Comparison of ENCODE assay signal across 21 cellular contexts in genomic region chr12:6053541-6053940, GRCh38.
DNase-seq lines count a peak whose midpoint lies in the region; ATAC-seq and TF ChIP-seq lines count a peak whose summit lies in the region.
"Had no signal": no experiment of that assay in that cellular context is flagged by ENCODE, and none has a peak within 500 bp of the region (broad histone marks: within the 10 kb centered on the region; RNA-seq: fewer than 3 reads in every experiment).

No MANE protein-coding gene starts in this region.

- H3K27me3 ChIP-seq in endodermal cell (ENCODE audit: control insufficient read depth, insufficient read depth, low read length, poor library complexity, severe bottlenecking), result no peaks in the 10 kb centered on the region
- no peaks in the 10 kb centered on the region for H3K27me3 ChIP-seq in thyroid gland
- no peaks in the 10 kb centered on the region for H3K27me3 ChIP-seq in tibial nerve

- CTCF ChIA-PET in activated CD8-positive, alpha-beta T cell treated with anti-CD3 and anti-CD28 coated beads, Interleukin-2, amount 10 ng/mL, durations not matched to agents 7 days and 5 days (lab: Charles Lee), result interaction anchor here (0.9 to 1.7 kb wide), 4 partner anchors 12 to 225 kb away, joined by 3 to 8 read pairs (median 6); no protein-coding TSS in a partner anchor

- ATAC-seq in activated CD8-positive, alpha-beta T cell treated with anti-CD3 and anti-CD28 coated beads, Interleukin-2, amount 10 ng/mL, durations not matched to agents 7 days and 5 days, result no peak
- ATAC-seq: gastroesophageal sphincter; stimulated activated memory B cell treated with anti-CD40 and anti-IgM and Interleukin-4, amounts not matched to agents 10 μg/mL and 1 μg/mL and 100 μg/mL, for 72 hours had no signal

- POLR2A ChIA-PET in activated CD8-positive, alpha-beta T cell treated with anti-CD3 and anti-CD28 coated beads, Interleukin-2, amount 10 ng/mL, durations not matched to agents 7 days and 5 days (lab: Charles Lee), result no interaction called here

- H3K27ac Mint-ChIP-seq in endodermal cell, result no peak overlapping the region
- no peak overlapping the region for H3K27ac Mint-ChIP-seq in activated CD8-positive, alpha-beta T cell treated with anti-CD3 and anti-CD28 coated beads, Interleukin-2, amount 10 ng/mL, durations not matched to agents 7 days and 5 days
- H3K27ac Mint-ChIP-seq: activated CD4-positive, alpha-beta T cell treated with anti-CD3 and anti-CD28 coated beads, Interleukin-2, amount 10 ng/mL, durations not matched to agents 24 days and 14 days; activated naive CD4-positive, alpha-beta T cell treated with anti-CD3 and anti-CD28 coated beads, Interleukin-2, amount 10 ng/mL, durations not matched to agents 7 days and 5 days; stimulated activated memory B cell treated with anti-CD40 and anti-IgM and Interleukin-4, amounts not matched to agents 10 μg/mL and 1 μg/mL and 100 μg/mL, for 72 hours had no signal

- no peak for TF ChIP-seq EP300 in tibial nerve (IDR thresholded peaks at IDR 0.05)

- H3K9ac ChIP-seq in endodermal cell (ENCODE audit: extremely low read depth, low read length, poor library complexity, severe bottlenecking), result no peak overlapping the region

- H3K27ac ChIP-seq in endodermal cell (ENCODE audit: low read depth, low read length), result no peak overlapping the region
- peak overlapping the region; percentile 33 to 63 (median 37) for H3K27ac ChIP-seq in thyroid gland
- H3K27ac ChIP-seq in tibial nerve, result peak overlapping the region in 1 of 4 donors; percentile 3
- H3K27ac ChIP-seq: SK-N-MC, transverse colon had no signal

- peaks cover 17% of the 10 kb centered on the region for H3K4me1 Mint-ChIP-seq in endodermal cell
- H3K4me1 Mint-ChIP-seq in activated CD8-positive, alpha-beta T cell treated with anti-CD3 and anti-CD28 coated beads, Interleukin-2, amount 10 ng/mL, durations not matched to agents 7 days and 5 days (ENCODE audit: low read depth), result no peaks in the 10 kb centered on the region
- H3K4me1 Mint-ChIP-seq: activated CD4-positive, alpha-beta T cell treated with anti-CD3 and anti-CD28 coated beads, Interleukin-2, amount 10 ng/mL, durations not matched to agents 24 days and 14 days; activated naive CD4-positive, alpha-beta T cell treated with anti-CD3 and anti-CD28 coated beads, Interleukin-2, amount 10 ng/mL, durations not matched to agents 7 days and 5 days had no signal

- H3K4me1 ChIP-seq in endodermal cell (ENCODE audit: control insufficient read depth, insufficient read depth, low read length) (no peaks in the 10 kb centered on the region), thyroid gland (peaks cover 24 to 39% of the 10 kb centered on the region in 2 donors), tibial nerve (peaks cover 0 to 45% (median 3%) of the 10 kb centered on the region in 4 donors)

- peaks cover 87% of the 10 kb centered on the region for H3K36me3 Mint-ChIP-seq in endodermal cell (ENCODE audit: low read depth)
- no peaks in the 10 kb centered on the region for H3K36me3 Mint-ChIP-seq in activated CD8-positive, alpha-beta T cell treated with anti-CD3 and anti-CD28 coated beads, Interleukin-2, amount 10 ng/mL, durations not matched to agents 7 days and 5 days (ENCODE audit: low read depth)
- H3K36me3 Mint-ChIP-seq: activated naive CD4-positive, alpha-beta T cell treated with anti-CD3 and anti-CD28 coated beads, Interleukin-2, amount 10 ng/mL, durations not matched to agents 7 days and 5 days; brain; stimulated activated memory B cell treated with anti-CD40 and anti-IgM and Interleukin-4, amounts not matched to agents 10 μg/mL and 1 μg/mL and 100 μg/mL, for 72 hours had no signal

- TF ChIP-seq CTCF in endodermal cell (conservative IDR thresholded peaks at IDR 0.05) (peak; percentile 31), thyroid gland (IDR thresholded peaks at IDR 0.05) (peak in 2 of 6 experiments; percentile 5 to 13), tibial nerve (IDR thresholded peaks at IDR 0.05) (no peak)

- H3K27me3 Mint-ChIP-seq in endodermal cell (ENCODE audit: insufficient read depth), result peaks cover 10% of the 10 kb centered on the region
- peaks cover 14% of the 10 kb centered on the region for H3K27me3 Mint-ChIP-seq in activated CD8-positive, alpha-beta T cell treated with anti-CD3 and anti-CD28 coated beads, Interleukin-2, amount 10 ng/mL, durations not matched to agents 7 days and 5 days (ENCODE audit: low read depth)

- WGBS in endodermal cell (ENCODE audit: insufficient coverage in 1 of 2, insufficient read length in 1 of 2), 2 experiments, result 92 to 100% methylated on average over 4 of the region's 4 CpGs
- WGBS in thyroid gland, 2 donors, result 66 to 72% methylated on average over 4 of the region's 4 CpGs
- 42 to 60% methylated on average over 4 of the region's 4 CpGs for WGBS in tibial nerve, 2 donors

- peaks cover 43% of the 10 kb centered on the region for H3K36me3 ChIP-seq in endodermal cell (ENCODE audit: control insufficient read depth, insufficient read depth, low read length)
- H3K36me3 ChIP-seq in thyroid gland, result no peaks in the 10 kb centered on the region
- no peaks in the 10 kb centered on the region for H3K36me3 ChIP-seq in tibial nerve
- H3K36me3 ChIP-seq: transverse colon had no signal

- no peaks in the 10 kb centered on the region for H3K9me3 ChIP-seq in endodermal cell (ENCODE audit: control insufficient read depth, low read length)
- no peaks in the 10 kb centered on the region for H3K9me3 ChIP-seq in thyroid gland
- H3K9me3 ChIP-seq in tibial nerve, result no peaks in the 10 kb centered on the region
- H3K9me3 ChIP-seq: gastroesophageal sphincter, transverse colon had no signal

- TF ChIP-seq POLR2A in thyroid gland (IDR thresholded peaks at IDR 0.05), result no peak
- TF ChIP-seq POLR2A in tibial nerve (IDR thresholded peaks at IDR 0.05), result no peak

- no peaks in the 10 kb centered on the region for H3K9me3 Mint-ChIP-seq in endodermal cell
- no peaks in the 10 kb centered on the region for H3K9me3 Mint-ChIP-seq in activated CD8-positive, alpha-beta T cell treated with anti-CD3 and anti-CD28 coated beads, Interleukin-2, amount 10 ng/mL, durations not matched to agents 7 days and 5 days (ENCODE audit: insufficient read depth)
- H3K9me3 Mint-ChIP-seq: activated CD4-positive, alpha-beta T cell treated with anti-CD3 and anti-CD28 coated beads, Interleukin-2, amount 10 ng/mL, durations not matched to agents 24 days and 14 days; activated naive CD4-positive, alpha-beta T cell treated with anti-CD3 and anti-CD28 coated beads, Interleukin-2, amount 10 ng/mL, durations not matched to agents 7 days and 5 days; stimulated activated memory B cell treated with anti-CD40 and anti-IgM and Interleukin-4, amounts not matched to agents 10 μg/mL and 1 μg/mL and 100 μg/mL, for 72 hours had no signal

- no peak overlapping the region for H3K4me3 Mint-ChIP-seq in endodermal cell
- H3K4me3 Mint-ChIP-seq in activated CD8-positive, alpha-beta T cell treated with anti-CD3 and anti-CD28 coated beads, Interleukin-2, amount 10 ng/mL, durations not matched to agents 7 days and 5 days, result no peak overlapping the region
- H3K4me3 Mint-ChIP-seq: activated CD4-positive, alpha-beta T cell treated with anti-CD3 and anti-CD28 coated beads, Interleukin-2, amount 10 ng/mL, durations not matched to agents 24 days and 14 days; activated naive CD4-positive, alpha-beta T cell treated with anti-CD3 and anti-CD28 coated beads, Interleukin-2, amount 10 ng/mL, durations not matched to agents 7 days and 5 days; brain; stimulated activated memory B cell treated with anti-CD40 and anti-IgM and Interleukin-4, amounts not matched to agents 10 μg/mL and 1 μg/mL and 100 μg/mL, for 72 hours had no signal

- H3K4me3 ChIP-seq in endodermal cell (ENCODE audit: low read length) (no peak overlapping the region), thyroid gland (replicated peaks in 1 of 3) (no peak overlapping the region), tibial nerve (no peak overlapping the region)
- H3K4me3 ChIP-seq: gastroesophageal sphincter, SK-N-MC, smooth muscle cell, transverse colon had no signal

- DNase-seq in M059J (ENCODE audit: low read depth) (peak; percentile 44), endodermal cell (no peak), kidney glomerular epithelial cell (lab: John Stamatoyannopoulos, UW) (peak; percentile 92), thyroid gland (peak in 1 of 2 donors; percentile 42), SHP77 treated with DMSO at 0.1 percent for 48 hours (lab: John Stamatoyannopoulos, UW) (no peak), 8988T (no peak), tibial nerve (ENCODE audit: low spot score in 2 of 2) (no peak)
- DNase-seq in activated CD8-positive, alpha-beta T cell treated with anti-CD3 and anti-CD28 coated beads, Interleukin-2, amount 10 ng/mL, durations not matched to agents 7 days and 5 days, result no peak
- DNase-seq: activated CD4-positive, alpha-beta T cell treated with anti-CD3 and anti-CD28 coated beads, Interleukin-2, amount 10 ng/mL, durations not matched to agents 24 days and 14 days; activated naive CD4-positive, alpha-beta T cell treated with anti-CD3 and anti-CD28 coated beads, Interleukin-2, amount 10 ng/mL, durations not matched to agents 7 days and 5 days; DND-41; effector memory CD4-positive, alpha-beta T cell; NCI-H187; NCI-H510A; OCI-M1; transverse colon had no signal

- intact Hi-C loops in thyroid gland (cut with DNase I), result no loop called here

Comparison
In these comparisons a context has a peak if more than half of its experiments do, and no peak if none do; other contexts are left out.
1. DNase-seq: peak in M059J (single experiment) and kidney glomerular epithelial cell (single experiment); none in endodermal cell (single experiment), SHP77 treated with DMSO at 0.1 percent for 48 hours (single experiment), 8988T (single experiment), tibial nerve (0 of 2) and activated CD8-positive, alpha-beta T cell treated with anti-CD3 and anti-CD28 coated beads, Interleukin-2, amount 10 ng/mL, durations not matched to agents 7 days and 5 days (single experiment).